ENCODE assay signal across 1 cellular context in genomic region chr1:150561830-150562367, GRCh38.
A peak's percentile ranks its signal among the peaks of the same experiment; 100 is the strongest.
TF ChIP-seq lines count a peak whose summit lies in the region.

No MANE protein-coding gene starts in this region.

TF ChIP-seq in SK-N-SH treated with all-trans-retinoic acid at 6 μM for 48 hours, 23 proteins besides CTCF, POLR2A, EP300 and RAD21 (continued from another document):
- TF ChIP-seq TSHZ2 (CRISPR knock-in tag; IDR thresholded peaks at IDR 0.05) (no peak), GLIS3 (CRISPR knock-in tag; IDR thresholded peaks at IDR 0.05) (peak; percentile 82; the same call in 1 of the 2 replicates), ZNF8 (CRISPR knock-in tag; IDR thresholded peaks at IDR 0.05) (no peak), TCF4 (CRISPR knock-in tag; IDR thresholded peaks at IDR 0.05; ENCODE audit: borderline replicate concordance) (no peak), ZFP3 (CRISPR knock-in tag; IDR thresholded peaks at IDR 0.05) (0 out of 2 replicates have a peak, but pooled peaks have one; percentile 11), ESRRG (CRISPR knock-in tag; IDR thresholded peaks at IDR 0.05) (no peak), OSR1 (CRISPR knock-in tag; IDR thresholded peaks at IDR 0.05) (no peak), BACH2 (CRISPR knock-in tag; IDR thresholded peaks at IDR 0.05; ENCODE audit: borderline replicate concordance) (no peak)
- TF ChIP-seq, protein P1, sequence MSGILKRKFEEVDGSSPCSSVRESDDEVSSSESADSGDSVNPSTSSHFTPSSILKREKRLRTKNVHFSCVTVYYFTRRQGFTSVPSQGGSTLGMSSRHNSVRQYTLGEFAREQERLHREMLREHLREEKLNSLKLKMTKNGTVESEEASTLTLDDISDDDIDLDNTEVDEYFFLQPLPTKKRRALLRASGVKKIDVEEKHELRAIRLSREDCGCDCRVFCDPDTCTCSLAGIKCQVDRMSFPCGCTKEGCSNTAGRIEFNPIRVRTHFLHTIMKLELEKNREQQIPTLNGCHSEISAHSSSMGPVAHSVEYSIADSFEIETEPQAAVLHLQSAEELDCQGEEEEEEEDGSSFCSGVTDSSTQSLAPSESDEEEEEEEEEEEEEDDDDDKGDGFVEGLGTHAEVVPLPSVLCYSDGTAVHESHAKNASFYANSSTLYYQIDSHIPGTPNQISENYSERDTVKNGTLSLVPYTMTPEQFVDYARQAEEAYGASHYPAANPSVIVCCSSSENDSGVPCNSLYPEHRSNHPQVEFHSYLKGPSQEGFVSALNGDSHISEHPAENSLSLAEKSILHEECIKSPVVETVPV (CRISPR knock-in tag; IDR thresholded peaks at IDR 0.05), result no peak
- TF ChIP-seq, protein P2, sequence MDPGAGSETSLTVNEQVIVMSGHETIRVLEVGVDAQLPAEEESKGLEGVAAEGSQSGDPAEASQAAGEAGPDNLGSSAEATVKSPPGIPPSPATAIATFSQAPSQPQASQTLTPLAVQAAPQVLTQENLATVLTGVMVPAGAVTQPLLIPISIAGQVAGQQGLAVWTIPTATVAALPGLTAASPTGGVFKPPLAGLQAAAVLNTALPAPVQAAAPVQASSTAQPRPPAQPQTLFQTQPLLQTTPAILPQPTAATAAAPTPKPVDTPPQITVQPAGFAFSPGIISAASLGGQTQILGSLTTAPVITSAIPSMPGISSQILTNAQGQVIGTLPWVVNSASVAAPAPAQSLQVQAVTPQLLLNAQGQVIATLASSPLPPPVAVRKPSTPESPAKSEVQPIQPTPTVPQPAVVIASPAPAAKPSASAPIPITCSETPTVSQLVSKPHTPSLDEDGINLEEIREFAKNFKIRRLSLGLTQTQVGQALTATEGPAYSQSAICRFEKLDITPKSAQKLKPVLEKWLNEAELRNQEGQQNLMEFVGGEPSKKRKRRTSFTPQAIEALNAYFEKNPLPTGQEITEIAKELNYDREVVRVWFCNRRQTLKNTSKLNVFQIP (CRISPR knock-in tag; IDR thresholded peaks at IDR 0.05; ENCODE audit: borderline replicate concordance, low read depth), result no peak
